Comparison of ENCODE assay signal across 11 cellular contexts in the genomic region with DNA sequence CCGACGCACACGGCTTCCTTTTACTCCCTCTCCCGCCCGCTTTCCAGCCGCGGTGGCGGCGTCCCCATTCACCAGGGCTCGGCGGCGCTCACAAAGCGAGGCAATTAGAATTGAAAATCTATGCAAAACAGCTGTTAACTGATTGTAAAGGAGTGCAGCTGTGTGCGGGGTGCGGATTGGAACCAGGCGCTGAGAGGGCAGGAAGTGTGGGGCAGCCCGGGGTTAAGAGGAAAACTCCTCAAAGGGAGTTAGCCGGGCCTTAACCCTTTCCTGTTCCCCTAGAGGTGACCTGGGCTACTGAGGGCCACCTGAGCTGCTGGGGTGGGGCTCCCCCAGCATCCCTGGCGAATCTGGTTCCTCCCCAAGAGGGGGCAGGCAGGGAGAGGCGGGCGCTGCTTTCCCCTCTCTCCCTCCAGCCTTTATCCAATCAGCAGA. TPM values are rescaled to one million over a fixed set of nuclear protein-coding genes. Genes with fewer than 3 reads are reported as not detected.
A peak's percentile ranks its signal among the peaks of the same experiment; 100 is the strongest.
DNase-seq lines count a peak whose midpoint lies in the region; ATAC-seq, FAIRE-seq and TF ChIP-seq lines count a peak whose summit lies in the region.
"Had no signal": no experiment of that assay in that cellular context is flagged by ENCODE, and none has a peak within 500 bp of the region (broad histone marks: within the 10 kb centered on the region; RNA-seq: fewer than 3 reads in every experiment).

No MANE protein-coding gene starts in this region.

- no peak for TF ChIP-seq POLR2A in GM12878 (IDR thresholded peaks at IDR 0.05; ENCODE audit: low read depth, low read length)

- H3K9me3 Mint-ChIP-seq in naive thymus-derived CD8-positive, alpha-beta T cell = no peaks in the 10 kb centered on the region
- H3K9me3 Mint-ChIP-seq: T-helper 1 cell treated with Interleukin-12 subunit alpha and Interleukin-12 subunit beta and Interleukin-4 antibody, amounts not matched to agents 30 μg/mL and 1 μg/mL, for 36 hours had no signal

- H3K9me3 ChIP-seq in DND-41 (ENCODE audit: insufficient read depth, low read length, severe bottlenecking) (no peaks in the 10 kb centered on the region), Karpas-422 (ENCODE audit: low read length) (no peaks in the 10 kb centered on the region), GM12878 (replicated peaks; ENCODE audit: control insufficient read depth, insufficient read depth, low read length) (no peaks in the 10 kb centered on the region)
- H3K9me3 ChIP-seq: neutrophil had no signal

- no peaks in the 10 kb centered on the region for H3K36me3 Mint-ChIP-seq in naive thymus-derived CD8-positive, alpha-beta T cell

- H2AFZ ChIP-seq in DND-41 (ENCODE audit: low read depth, low read length) = no peak overlapping the region
- no peak overlapping the region for H2AFZ ChIP-seq in Karpas-422 (ENCODE audit: low read length)
- H2AFZ ChIP-seq in GM12878 (ENCODE audit: control insufficient read depth, low read depth, low read length) = no peak overlapping the region

- peak overlapping the region; percentile 63 for H3K27ac ChIP-seq in DND-41 (ENCODE audit: low read length)
- H3K27ac ChIP-seq in Karpas-422 (ENCODE audit: low read length) = no peak overlapping the region
- no peak overlapping the region for H3K27ac ChIP-seq in GM12878 (ENCODE audit: control insufficient read depth, insufficient read depth)
- H3K27ac ChIP-seq: neutrophil had no signal

- peak overlapping the region in 5 of 10 donors; percentile 12 to 52 (median 34) for H3K27ac Mint-ChIP-seq in naive thymus-derived CD8-positive, alpha-beta T cell
- H3K27ac Mint-ChIP-seq: T-helper 1 cell treated with Interleukin-12 subunit alpha and Interleukin-12 subunit beta and Interleukin-4 antibody, amounts not matched to agents 30 μg/mL and 1 μg/mL, for 36 hours had no signal

- TF ChIP-seq RAD21 in GM12878 (IDR thresholded peaks at IDR 0.05; ENCODE audit: insufficient read depth, low read depth, low read length) = no peak

- H3K9me2 ChIP-seq in Karpas-422 (replicated peaks; ENCODE audit: insufficient read depth, low read length) = no peaks in the 10 kb centered on the region

- ATAC-seq in DND-41 (ENCODE audit: insufficient read depth, low read depth) = peak; percentile 44
- no peak for ATAC-seq in GM12878
- no peak for ATAC-seq in naive thymus-derived CD8-positive, alpha-beta T cell
- ATAC-seq in GM21423 (IDR thresholded peaks at IDR 0.05; ENCODE audit: unreplicated experiment) = no peak
- no peak for ATAC-seq in left cardiac atrium
- ATAC-seq: HCT116 had no signal

- intact Hi-C loops in GM12878 (cut with micrococcal nuclease; ENCODE audit: unreplicated experiment) = no loop called here
- intact Hi-C loops in left cardiac atrium (cut with DNase I) = loop anchor here in 1 of 2 donors (10.0 kb wide), 3 partner anchors 53 to 213 kb away; no protein-coding TSS in a partner anchor

- H4K20me1 ChIP-seq in DND-41 (ENCODE audit: insufficient read depth, low read length) (peaks cover 75% of the 10 kb centered on the region), Karpas-422 (ENCODE audit: insufficient read depth, low read depth, low read length) (peaks cover 13% of the 10 kb centered on the region; the same call in 1 of the 2 replicates), GM12878 (ENCODE audit: control insufficient read depth, insufficient read depth) (peaks cover 17% of the 10 kb centered on the region)

- CTCF ChIA-PET in GM12878 (lab: Yijun Ruan, JAX) = interaction anchor here (0.7 to 5.3 kb wide), 5 partner anchors 9 to 186 kb away, joined by 3 to 47 read pairs (median 5); no protein-coding TSS in a partner anchor

- H3K79me2 ChIP-seq in DND-41 (ENCODE audit: insufficient read depth, low read length) (peaks cover 77% of the 10 kb centered on the region), Karpas-422 (ENCODE audit: low read length) (no peaks in the 10 kb centered on the region), GM12878 (ENCODE audit: control insufficient read depth, insufficient read depth, low read length) (peaks cover 26% of the 10 kb centered on the region)

- peaks cover 6 to 55% (median 34%) of the 10 kb centered on the region in 4 donors for H3K4me1 Mint-ChIP-seq in naive thymus-derived CD8-positive, alpha-beta T cell

- POLR2A ChIA-PET in GM12878 (lab: Charles Lee) = interaction anchor here (0.6 to 0.8 kb wide), 2 partner anchors 14 to 52 kb away, joined by 3 to 4 read pairs; no protein-coding TSS in a partner anchor
- POLR2A ChIA-PET in naive thymus-derived CD8-positive, alpha-beta T cell (lab: Charles Lee) = interaction anchor here (1.0 to 1.7 kb wide), 2 partner anchors 15 to 52 kb away, joined by 3 to 5 read pairs; no protein-coding TSS in a partner anchor

- TF ChIP-seq EP300 in GM12878 (IDR thresholded peaks at IDR 0.05; ENCODE audit: borderline replicate concordance in 1 of 2, control insufficient read depth in 1 of 2, low read depth in 2 of 2, low read length in 2 of 2) = no peak

- H3K4me1 ChIP-seq in DND-41 (ENCODE audit: insufficient read depth, low read length) (peaks cover 69% of the 10 kb centered on the region), Karpas-422 (ENCODE audit: low read length) (peaks cover 26% of the 10 kb centered on the region), GM12878 (ENCODE audit: control insufficient read depth, insufficient read depth, low read length) (peaks cover 32% of the 10 kb centered on the region)

- peak overlapping the region in 7 of 10 donors; percentile 14 to 66 (median 56) for H3K4me3 Mint-ChIP-seq in naive thymus-derived CD8-positive, alpha-beta T cell
- H3K4me3 Mint-ChIP-seq: T-helper 1 cell treated with Interleukin-12 subunit alpha and Interleukin-12 subunit beta and Interleukin-4 antibody, amounts not matched to agents 30 μg/mL and 1 μg/mL, for 36 hours had no signal

- 0 out of 2 replicates have a peak overlapping the region, but pooled peaks have one; percentile 11 for H3K9ac ChIP-seq in DND-41 (ENCODE audit: low read depth, low read length)
- peak overlapping the region; percentile 38; the same call in 1 of the 2 replicates for H3K9ac ChIP-seq in Karpas-422 (ENCODE audit: low read length)
- no peak overlapping the region for H3K9ac ChIP-seq in GM12878 (ENCODE audit: control insufficient read depth, insufficient read depth, low read length)

- no peak for FAIRE-seq in GM12878 (lab: Jason Lieb, UNC)

- H3K27me3 ChIP-seq in DND-41 (ENCODE audit: insufficient read depth, low read length, poor library complexity) = no peaks in the 10 kb centered on the region
- 0 out of 2 replicates have a peak, but pooled peaks cover 3% of the 10 kb centered on the region for H3K27me3 ChIP-seq in Karpas-422 (ENCODE audit: low read length)
- H3K27me3 ChIP-seq in GM12878 (replicated peaks in 1 of 2; ENCODE audit: control insufficient read depth in 2 of 2, insufficient read depth in 2 of 2, low read length in 1 of 2) = no peaks in the 10 kb centered on the region

- in situ Hi-C loops in GM12878 (cut with MboI) = loop anchor here (5.0 to 25.0 kb wide), 2 partner anchors 115 to 170 kb away; no protein-coding TSS in a partner anchor

- H3K4me2 ChIP-seq in DND-41 (ENCODE audit: insufficient read depth, low read length) (peak overlapping the region; percentile 32; the same call in 1 of the 2 replicates), Karpas-422 (ENCODE audit: low read depth, low read length, poor library complexity, severe bottlenecking) (peak overlapping the region; percentile 65), GM12878 (ENCODE audit: control insufficient read depth, insufficient read depth) (no peak overlapping the region)

- 58% methylated on average over 21 of the region's 21 CpGs for WGBS in GM12878 (ENCODE audit: insufficient coverage, insufficient replicate concordance, low lambda C conversion rate, missing lambda C conversion rate)

- BruUV-seq in GM12878 (replicated peaks; lab: Mats Ljungman, UMichigan) = no TSS peak

- H3K36me3 ChIP-seq in DND-41 (ENCODE audit: insufficient read depth, low read length) (peaks cover 17% of the 10 kb centered on the region; the same call in 1 of the 2 replicates), Karpas-422 (ENCODE audit: insufficient read depth, low read length) (no peaks in the 10 kb centered on the region), GM12878 (ENCODE audit: control insufficient read depth in 2 of 2, insufficient read depth in 2 of 2, low read length in 1 of 2) (peaks cover 0 to 5% of the 10 kb centered on the region in 2 experiments; a peak in 2 of 4 replicates)
- H3K36me3 ChIP-seq: neutrophil had no signal

- RAD21 ChIA-PET in GM12878 (lab: Charles Lee; ENCODE audit: unreplicated experiment) = interaction anchor here (1.5 to 1.9 kb wide), 2 partner anchors 54 to 116 kb away, joined by 4 to 6 read pairs; no protein-coding TSS in a partner anchor

- H3K4me3 ChIP-seq in DND-41 (ENCODE audit: low read depth in 1 of 2, low read length in 2 of 2) (no peak overlapping the region), Karpas-422 (ENCODE audit: low read length) (peak overlapping the region; percentile 37; the same call in 1 of the 2 replicates), GM12878 (no peak overlapping the region)

- no peaks in the 10 kb centered on the region for H3K27me3 Mint-ChIP-seq in naive thymus-derived CD8-positive, alpha-beta T cell

- SMC1A ChIA-PET in GM12878 (lab: Charles Lee; ENCODE audit: uncharacterized antibody, unreplicated experiment) = interaction anchor here (1.0 kb wide), 1 partner anchor 61 kb away, joined by 4 read pairs; no protein-coding TSS in a partner anchor

- TF ChIP-seq CTCF in DND-41 (IDR thresholded peaks at IDR 0.05; ENCODE audit: borderline replicate concordance, extremely low read depth, low read length, poor library complexity, severe bottlenecking) = peak; percentile 23
- TF ChIP-seq CTCF in GM12878 (IDR thresholded peaks at IDR 0.05 in 2 of 3, conservative IDR thresholded peaks at IDR 0.05 in 1 of 3; ENCODE audit: control insufficient read depth in 2 of 3, extremely low read depth in 1 of 3, insufficient read depth in 1 of 3, low read depth in 3 of 3, low read length in 3 of 3) = no peak

- DNase-seq in DND-41 = peak; percentile 84
- DNase-seq in Karpas-422 = peak; percentile 82
- no peak for DNase-seq in GM12878 (ENCODE audit: low read depth, low spot score)
- peak in 1 of 10 donors; percentile 21 for DNase-seq in naive thymus-derived CD8-positive, alpha-beta T cell
- DNase-seq in dermis blood vessel endothelial cell = no peak
- no peak for DNase-seq in inferior parietal cortex (ENCODE audit: extremely low spot score)
- DNase-seq in left cardiac atrium = no peak

RNA-seq across cellular contexts. Expression of gene GSE1, which starts 5.8 kb away (rescaled TPM):
- 1.9 and 6.0 TPM in 2 replicates for total RNA-seq in Karpas-422 (2014; rRNA removed; shearing (Covaris generic); ENCODE audit: low replicate concordance)
- 259 and 283 TPM in 2 replicates for total RNA-seq in GM12878 (2013; cell fraction: nucleolus; rRNA removed)
- total RNA-seq in GM12878 (2014; rRNA removed) (19.1 and 19.2 TPM in 2 replicates), GM12878 (2014; rRNA removed; fragmentation: Illumina TruSeq; extraction: Trizol) (11.9 and 12.3 TPM in 2 replicates), GM12878 (2021) (49.8 and 58.7 TPM in 2 replicates), dermis blood vessel endothelial cell (27.5 and 28.8 TPM in 2 replicates), left cardiac atrium (10 to 100 TPM; 54.6 to 60.6 TPM)
- polyA plus RNA-seq in GM12878 (2011; ENCODE audit: low read depth) = 11.7 TPM
- polyA plus RNA-seq in GM12878 (2011; rRNA removed) (16.1 and 19.8 TPM in 2 replicates), GM12878 (2014; fragmentation: Illumina TruSeq; extraction: Trizol) (27.1 and 31.1 TPM in 2 replicates), GM12878 (2014; fragmentation: Nextera tagmentation; extraction: Ambion mirVana) (1 to 10 TPM; 4.6 to 5.1 TPM), GM12878 (2014; rRNA removed) (26.8 and 28.1 TPM in 2 replicates), GM12878 (2016; fragmentation: Nextera tagmentation; extraction: Ambion mirVana) (10 to 100 TPM; 14.6 to 17.3 TPM)
- polyA plus RNA-seq in GM12878 (2011; cell fraction: cytosol; rRNA removed) = 15.1 and 20.5 TPM in 2 replicates
- 112 and 143 TPM in 2 replicates for polyA plus RNA-seq in GM12878 (2011; cell fraction: nucleus; rRNA removed)
- polyA plus RNA-seq in GM12878 (2012) = 23.5 and 23.9 TPM in 2 replicates
- 22.6 and 35.7 TPM in 2 replicates for polyA minus RNA-seq in GM12878 (2011; rRNA and poly(A)+ RNA removed)
- polyA minus RNA-seq in GM12878 (2011; cell fraction: cytosol; rRNA and poly(A)+ RNA removed) = 19.0 and 21.0 TPM in 2 replicates
- polyA minus RNA-seq in GM12878 (2011; cell fraction: nucleus; rRNA and poly(A)+ RNA removed) = 33.7 and 54.0 TPM in 2 replicates
- 10 to 100 TPM; 53.8 to 56.2 TPM for total RNA-seq in naive thymus-derived CD8-positive, alpha-beta T cell
- polyA plus RNA-seq in naive thymus-derived CD8-positive, alpha-beta T cell = 1 to 10 TPM; 1.5 to 2.9 (median 2.0) TPM

Comparison
In these comparisons a context has a peak if more than half of its experiments do, and no peak if none do; other contexts are left out.
1. DNase-seq: peak in DND-41 (single experiment) and Karpas-422 (single experiment); none in GM12878 (single experiment), dermis blood vessel endothelial cell (single experiment), inferior parietal cortex (single experiment) and left cardiac atrium (single experiment).